9 cellular contexts compared by ENCODE assay signal in genomic region chr12:3576891-3577290, GRCh38.
"Had no signal": no experiment of that assay in that cellular context is flagged by ENCODE, and none has a peak within 500 bp of the region (broad histone marks: within the 10 kb centered on the region; RNA-seq: fewer than 3 reads in every experiment).

No MANE protein-coding gene starts in this region.

- H3K27ac ChIP-seq: GM23248, HL-60 had no signal

- H3K9me3 Mint-ChIP-seq: H9 had no signal

- H3K9ac ChIP-seq: GM23248 had no signal

- DNase-seq: GM23248, GOT3, H9, HCEC 1CT, IMR-90, KG1 had no signal

- H3K4me3 Mint-ChIP-seq: H9 had no signal

- ATAC-seq: K562 had no signal

- H3K27ac Mint-ChIP-seq: H9 had no signal

- H2AFZ ChIP-seq: GM23248 had no signal

- FAIRE-seq: H54, K562 had no signal

- H3K4me3 ChIP-seq: GM23248, K562 had no signal
